In the genomic region with DNA sequence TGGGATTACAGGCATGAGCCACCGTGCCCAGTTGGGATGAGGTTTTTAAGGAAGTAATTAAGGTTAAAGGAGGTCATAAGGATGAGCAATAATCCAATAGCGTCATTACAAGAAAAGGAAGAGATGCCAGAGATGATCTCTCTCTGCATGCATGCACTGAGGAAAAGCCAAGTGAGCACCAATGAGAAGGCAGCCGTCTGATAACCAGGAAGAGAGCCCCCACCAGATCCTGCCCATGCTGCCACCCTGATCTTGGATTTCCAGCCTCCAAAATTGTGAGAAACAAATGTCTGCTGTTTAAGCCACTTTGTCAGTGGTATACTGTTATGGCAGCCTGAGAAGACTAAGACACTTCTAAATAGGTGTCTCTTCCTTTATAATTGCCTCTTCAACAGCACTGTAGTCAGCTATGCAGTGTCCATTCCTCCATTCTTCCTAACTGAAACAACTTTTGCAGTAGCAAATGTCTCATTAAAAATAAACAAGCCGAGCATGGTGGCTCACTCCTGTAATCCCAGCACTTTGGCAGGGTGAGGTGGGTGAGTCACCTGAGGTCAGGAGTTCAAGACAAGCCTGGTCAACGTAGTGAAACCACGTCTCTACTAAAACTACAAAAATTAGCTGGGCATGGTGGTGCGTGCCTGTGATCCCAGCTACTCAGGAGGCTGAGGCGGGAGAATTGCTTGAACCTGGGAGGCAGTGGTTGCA, we compare ENCODE assay signal across 15 cellular contexts.
DNase-seq lines count a peak whose midpoint lies in the region; ATAC-seq, FAIRE-seq and TF ChIP-seq lines count a peak whose summit lies in the region.
"Had no signal": no experiment of that assay in that cellular context is flagged by ENCODE, and none has a peak within 500 bp of the region (broad histone marks: within the 10 kb centered on the region; RNA-seq: fewer than 3 reads in every experiment).

No MANE protein-coding gene starts in this region.

- peak; percentile 44 for DNase-seq in ACHN
- DNase-seq in HPDE6-E6E7 (ENCODE audit: extremely low spot score) = peak; percentile 26
- DNase-seq in astrocyte of the cerebellum (ENCODE audit: low read depth) = peak; percentile 13
- peak; percentile 54 for DNase-seq in fibroblast of villous mesenchyme (ENCODE audit: low read depth)
- DNase-seq in urothelium cell line (ENCODE audit: low spot score) = no peak
- DNase-seq in HAP-1 (ENCODE audit: low spot score in 2 of 2) = no peak
- DNase-seq: activated gamma-delta T cell; caudate nucleus; NCI-H1048; stimulated activated CD4-positive, alpha-beta T cell treated with anti-CD3 and anti-CD28 coated beads, Interleukin-4, amount 100 ng/mL, for 24 hours; stimulated activated naive B cell treated with anti-CD40 and anti-IgM and Interleukin-4, amounts not matched to agents 10 μg/mL and 1 μg/mL and 100 μg/mL, for 72 hours; T-helper 17 cell had no signal

- H3K4me3 ChIP-seq in astrocyte of the cerebellum (ENCODE audit: low read depth, low read length) (no peak overlapping the region), fibroblast of villous mesenchyme (ENCODE audit: low read depth, low read length) (no peak overlapping the region), HAP-1 (no peak overlapping the region)
- H3K4me3 ChIP-seq: vagina had no signal

- ATAC-seq in GM18498 (IDR thresholded peaks at IDR 0.05; ENCODE audit: unreplicated experiment) = no peak
- no peak for ATAC-seq in GM18909 (IDR thresholded peaks at IDR 0.05; ENCODE audit: poor library complexity, unreplicated experiment)
- ATAC-seq: stimulated activated naive B cell treated with anti-CD40 and anti-IgM and Interleukin-4, amounts not matched to agents 10 μg/mL and 1 μg/mL and 100 μg/mL, for 72 hours; T-helper 17 cell had no signal

- in situ Hi-C loops in ACHN (cut with HindIII; ENCODE audit: low pct_ligation_motif_present, low pct_unique_long_range_greater_than_20kb, low sequenced_read_pairs) (no loop called here), astrocyte of the cerebellum (cut with HindIII; ENCODE audit: low sequenced_read_pairs) (no loop called here), HAP-1 (cut with MboI; ENCODE audit: low sequenced_read_pairs) (no loop called here)

- no peaks in the 10 kb centered on the region for H3K27me3 ChIP-seq in HAP-1 (ENCODE audit: low read depth)
- H3K27me3 ChIP-seq: vagina had no signal

- no peaks in the 10 kb centered on the region for H3K36me3 ChIP-seq in HAP-1 (replicated peaks)
- H3K36me3 ChIP-seq: vagina had no signal

- no peak for FAIRE-seq in urothelium cell line (lab: Jason Lieb, UNC)

- H3K4me1 ChIP-seq in HAP-1 = no peaks in the 10 kb centered on the region
- H3K4me1 ChIP-seq: vagina had no signal

- H3K9me3 ChIP-seq in HAP-1 = no peaks in the 10 kb centered on the region
- H3K9me3 ChIP-seq: vagina had no signal

- TF ChIP-seq CTCF in astrocyte of the cerebellum (IDR thresholded peaks at IDR 0.05; ENCODE audit: low read depth, low read length, missing control alignments) (no peak), fibroblast of villous mesenchyme (IDR thresholded peaks at IDR 0.05; ENCODE audit: insufficient read depth, low read depth, low read length) (no peak)

Comparison
In these comparisons a context has a peak if more than half of its experiments do, and no peak if none do; other contexts are left out.
1. DNase-seq: peak in ACHN (single experiment), HPDE6-E6E7 (single experiment), astrocyte of the cerebellum (single experiment) and fibroblast of villous mesenchyme (single experiment); none in urothelium cell line (single experiment) and HAP-1 (0 of 2).